In the genomic region with DNA sequence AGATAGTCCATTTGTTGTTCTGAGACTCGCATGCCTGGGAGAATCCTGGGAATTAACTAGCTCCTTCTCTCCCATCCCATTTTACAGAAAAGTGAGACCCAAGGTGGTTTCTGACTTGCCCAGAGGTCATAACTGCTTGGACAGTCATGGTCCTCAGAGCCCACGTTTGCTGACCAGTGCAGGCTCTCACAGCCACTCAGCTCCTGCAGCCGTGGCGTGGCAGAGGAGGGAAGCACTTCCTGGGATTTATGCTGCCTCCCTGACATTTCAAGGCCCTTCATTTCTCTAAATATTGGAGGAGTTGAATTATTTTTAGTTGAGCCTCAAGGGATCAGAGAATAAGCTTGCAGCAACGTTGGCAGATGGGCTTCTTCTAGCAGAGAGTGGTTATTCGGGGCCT, we compare ENCODE assay signal across 20 cellular contexts.
"Had no signal": no experiment of that assay in that cellular context is flagged by ENCODE, and none has a peak within 500 bp of the region (broad histone marks: within the 10 kb centered on the region; RNA-seq: fewer than 3 reads in every experiment).

No MANE protein-coding gene starts in this region.

- H3K27ac ChIP-seq: PC-9, SK-N-MC had no signal

- H3K4me3 Mint-ChIP-seq: activated CD4-positive, alpha-beta memory T cell treated with anti-CD3 and anti-CD28 coated beads for 36 hours; activated CD4-positive, alpha-beta T cell treated with anti-CD3 and anti-CD28 coated beads, Interleukin-2, amount 10 ng/mL, durations not matched to agents 24 days and 14 days; activated naive CD8-positive, alpha-beta T cell; activated T-cell treated with anti-CD3 and anti-CD28 coated beads, Interleukin-2, amount 50 U/mL, for 4 hours; T-helper 1 cell treated with Interleukin-12 subunit alpha and Interleukin-12 subunit beta and Interleukin-4 antibody, amounts not matched to agents 30 μg/mL and 1 μg/mL, for 36 hours; WTC11 had no signal

- H3K27me3 Mint-ChIP-seq: activated CD4-positive, alpha-beta memory T cell treated with anti-CD3 and anti-CD28 coated beads for 36 hours; activated CD4-positive, alpha-beta T cell treated with anti-CD3 and anti-CD28 coated beads, Interleukin-2, amount 10 ng/mL, durations not matched to agents 24 days and 14 days; activated naive CD8-positive, alpha-beta T cell had no signal

- H3K4me1 Mint-ChIP-seq: activated CD4-positive, alpha-beta T cell treated with anti-CD3 and anti-CD28 coated beads, Interleukin-2, amount 10 ng/mL, durations not matched to agents 24 days and 14 days had no signal

- H3K4me2 ChIP-seq: PC-9 had no signal

- H3K9me3 Mint-ChIP-seq: activated CD4-positive, alpha-beta memory T cell treated with anti-CD3 and anti-CD28 coated beads for 36 hours; activated CD4-positive, alpha-beta T cell treated with anti-CD3 and anti-CD28 coated beads, Interleukin-2, amount 10 ng/mL, durations not matched to agents 24 days and 14 days; activated T-cell treated with anti-CD3 and anti-CD28 coated beads, Interleukin-2, amount 50 U/mL, for 4 hours; T-helper 1 cell treated with Interleukin-12 subunit alpha and Interleukin-12 subunit beta and Interleukin-4 antibody, amounts not matched to agents 30 μg/mL and 1 μg/mL, for 36 hours; WTC11 had no signal

- DNase-seq: activated CD4-positive, alpha-beta memory T cell treated with anti-CD3 and anti-CD28 coated beads for 36 hours; activated CD4-positive, alpha-beta T cell treated with anti-CD3 and anti-CD28 coated beads for 1 hour; activated CD4-positive, alpha-beta T cell treated with anti-CD3 and anti-CD28 coated beads, Interleukin-2, amount 10 ng/mL, durations not matched to agents 24 days and 14 days; activated CD8-positive, alpha-beta memory T cell treated with anti-CD3 and anti-CD28 coated beads for 24 hours; activated effector memory CD4-positive, alpha-beta T cell treated with anti-CD3 and anti-CD28 coated beads, Interleukin-2, amount 50 U/mL, for 16 hours; activated naive CD4-positive, alpha-beta T cell treated with Interleukin-2 at 50 U/mL for 16 hours; activated T-cell treated with anti-CD3 and anti-CD28 coated beads, Interleukin-2, amount 50 U/mL, for 4 hours; anterior cingulate cortex; KBM-7; NCI-H1048; NCI-H146; NCI-H187 treated with DMSO at 0.1 percent for 48 hours; NCI-H2081 treated with DMSO at 0.1 percent for 48 hours; NCI-H446; NCI-H524; PC-9 had no signal

- ATAC-seq: activated T-cell treated with anti-CD3 and anti-CD28 coated beads, Interleukin-2, amount 50 U/mL, for 4 hours; WTC11 had no signal

- H3K36me3 Mint-ChIP-seq: activated CD4-positive, alpha-beta memory T cell treated with anti-CD3 and anti-CD28 coated beads for 36 hours; activated naive CD8-positive, alpha-beta T cell; WTC11 had no signal

- H3K4me3 ChIP-seq: PC-9, SK-N-MC had no signal

- H3K27ac Mint-ChIP-seq: activated CD4-positive, alpha-beta memory T cell treated with anti-CD3 and anti-CD28 coated beads for 36 hours; activated CD4-positive, alpha-beta T cell treated with anti-CD3 and anti-CD28 coated beads, Interleukin-2, amount 10 ng/mL, durations not matched to agents 24 days and 14 days; activated naive CD8-positive, alpha-beta T cell; T-helper 1 cell treated with Interleukin-12 subunit alpha and Interleukin-12 subunit beta and Interleukin-4 antibody, amounts not matched to agents 30 μg/mL and 1 μg/mL, for 36 hours; WTC11 had no signal
